30 cellular contexts compared by ENCODE assay signal in genomic region chr1:116741781-116742565, GRCh38. TPM values are rescaled to one million over a fixed set of nuclear protein-coding genes. Genes with fewer than 3 reads are reported as not detected.
DNase-seq lines count a peak whose midpoint lies in the region; ATAC-seq and TF ChIP-seq lines count a peak whose summit lies in the region.
"Had no signal": no experiment of that assay in that cellular context is flagged by ENCODE, and none has a peak within 500 bp of the region (broad histone marks: within the 10 kb centered on the region; RNA-seq: fewer than 3 reads in every experiment).

No MANE protein-coding gene starts in this region.

- no peak overlapping the region for H4K8ac ChIP-seq in neuronal stem cell (ENCODE audit: low read depth, low read length)

- H3K27ac ChIP-seq in DND-41 (ENCODE audit: low read length) = peak overlapping the region; percentile 25; the same call in 1 of the 2 replicates
- H3K27ac ChIP-seq in neuronal stem cell (replicated peaks; ENCODE audit: low read length) = no peak overlapping the region
- no peak overlapping the region for H3K27ac ChIP-seq in caudate nucleus (ENCODE audit: low read depth, low read length)
- H3K27ac ChIP-seq: KMS-11, PC-9, SJCRH30 had no signal

- H3K9me3 ChIP-seq in DND-41 (ENCODE audit: insufficient read depth, low read length, severe bottlenecking) (peaks cover 51% of the 10 kb centered on the region), T-helper 17 cell (ENCODE audit: control insufficient read depth, low read length, poor library complexity, severe bottlenecking) (peaks cover 11% of the 10 kb centered on the region), neuronal stem cell (replicated peaks in 1 of 2; ENCODE audit: control insufficient read depth in 2 of 2, insufficient read depth in 1 of 2, low read depth in 1 of 2, low read length in 2 of 2) (peaks cover 19 to 22% of the 10 kb centered on the region in 2 donors)

- no peak overlapping the region for H2BK5ac ChIP-seq in neuronal stem cell (ENCODE audit: low read length)

- H3K18ac ChIP-seq in neuronal stem cell (ENCODE audit: low read length) = peak overlapping the region; percentile 65

- H3K36me3 Mint-ChIP-seq in activated T-cell treated with anti-CD3 and anti-CD28 coated beads, Interleukin-2, amount 50 U/mL, for 24 hours (ENCODE audit: low read depth) = peaks cover 51% of the 10 kb centered on the region
- peaks cover 43 to 55% of the 10 kb centered on the region in 2 donors for H3K36me3 Mint-ChIP-seq in activated T-cell treated with anti-CD3 and anti-CD28 coated beads, Interleukin-2, amount 50 U/mL, for 72 hours (ENCODE audit: insufficient read depth in 2 of 2)
- no peaks in the 10 kb centered on the region for H3K36me3 Mint-ChIP-seq in T-helper 17 cell (ENCODE audit: low read depth)

- H4K20me1 ChIP-seq in DND-41 (ENCODE audit: insufficient read depth, low read length) = no peaks in the 10 kb centered on the region

- no CpG with 5 or more reads among the region's 46 CpGs for WGBS in neuronal stem cell (ENCODE audit: extremely low coverage in 2 of 2, insufficient read length in 2 of 2, insufficient replicate concordance in 1 of 2), 2 donors

- DNase-seq in activated T-cell treated with anti-CD3 and anti-CD28 coated beads, Interleukin-2, amount 50 U/mL, for 24 hours = no peak
- DNase-seq in activated T-cell treated with anti-CD3 and anti-CD28 coated beads, Interleukin-2, amount 50 U/mL, for 72 hours = no peak
- DNase-seq in DND-41 = no peak
- no peak for DNase-seq in T-helper 17 cell
- DNase-seq in neuronal stem cell (ENCODE audit: low spot score) = no peak
- no peak for DNase-seq in caudate nucleus (lab: John Stamatoyannopoulos, UW)
- DNase-seq in germinal center (ENCODE audit: low spot score) = no peak
- DNase-seq: C1 segment of cervical spinal cord, COR-L47, EL, GDM1, GOT3, HCEC 1CT, IMR-90, MM.1S, NCI-H1048, NCI-H1417 treated with DMSO at 0.1 percent for 48 hours, NCI-H1694 treated with DMSO at 0.1 percent for 48 hours, NCI-H2081, NCI-H2227 treated with DMSO at 0.1 percent for 48 hours, NCI-H526 treated with DMSO at 0.1 percent for 48 hours, PC-9, SJCRH30 had no signal

- peak overlapping the region; percentile 19 for H2BK12ac ChIP-seq in neuronal stem cell (ENCODE audit: low read length)

- H2BK120ac ChIP-seq in neuronal stem cell (ENCODE audit: low read depth, low read length) = peak overlapping the region; percentile 14

- H3K36me3 ChIP-seq in DND-41 (ENCODE audit: insufficient read depth, low read length) (peaks cover 10% of the 10 kb centered on the region; the same call in 1 of the 2 replicates), neuronal stem cell (replicated peaks in 1 of 2; ENCODE audit: control insufficient read depth in 2 of 2, insufficient read depth in 2 of 2, low read length in 2 of 2) (no peaks in the 10 kb centered on the region)
- H3K36me3 ChIP-seq: SJCRH30 had no signal

- ATAC-seq in activated T-cell treated with anti-CD3 and anti-CD28 coated beads, Interleukin-2, amount 50 U/mL, for 72 hours (replicated peaks in 1 of 2) = no peak
- ATAC-seq in DND-41 (ENCODE audit: insufficient read depth, low read depth) (no peak), T-helper 17 cell (no peak)
- ATAC-seq: GM12878, Right ventricle myocardium inferior had no signal

- no peak overlapping the region for H3K4ac ChIP-seq in neuronal stem cell (ENCODE audit: low read length)

- H3K27me3 Mint-ChIP-seq in activated T-cell treated with anti-CD3 and anti-CD28 coated beads, Interleukin-2, amount 50 U/mL, for 24 hours = no peaks in the 10 kb centered on the region
- H3K27me3 Mint-ChIP-seq in activated T-cell treated with anti-CD3 and anti-CD28 coated beads, Interleukin-2, amount 50 U/mL, for 72 hours (ENCODE audit: low read depth) = no peaks in the 10 kb centered on the region
- H3K27me3 Mint-ChIP-seq in T-helper 17 cell = no peaks in the 10 kb centered on the region
- H3K27me3 Mint-ChIP-seq: CD4-positive, alpha-beta memory T cell had no signal

- peak overlapping the region in 1 of 2 experiments; percentile 12; a peak in 2 of 4 replicates for H3K4me3 ChIP-seq in DND-41 (ENCODE audit: low read depth in 1 of 2, low read length in 2 of 2)
- H3K4me3 ChIP-seq in neuronal stem cell (ENCODE audit: low read length in 2 of 2) = peak overlapping the region in 1 of 2 donors; percentile 52
- H3K4me3 ChIP-seq: GM12878, PC-9, SJCRH30 had no signal

- no peaks in the 10 kb centered on the region for H3K79me1 ChIP-seq in neuronal stem cell (ENCODE audit: low read depth, low read length)

- H3K79me2 ChIP-seq in DND-41 (ENCODE audit: insufficient read depth, low read length) = no peaks in the 10 kb centered on the region

- H2AK5ac ChIP-seq in neuronal stem cell (ENCODE audit: low read depth, low read length) = peak overlapping the region; percentile 15

- peak overlapping the region; percentile 20 for H4K91ac ChIP-seq in neuronal stem cell (ENCODE audit: low read depth, low read length, poor library complexity)

- H3K4me3 Mint-ChIP-seq in activated T-cell treated with anti-CD3 and anti-CD28 coated beads, Interleukin-2, amount 50 U/mL, for 24 hours = no peak overlapping the region
- H3K4me3 Mint-ChIP-seq in activated T-cell treated with anti-CD3 and anti-CD28 coated beads, Interleukin-2, amount 50 U/mL, for 72 hours = no peak overlapping the region
- H3K4me3 Mint-ChIP-seq in T-helper 17 cell = no peak overlapping the region

- H3K4me2 ChIP-seq in DND-41 (ENCODE audit: insufficient read depth, low read length) (no peak overlapping the region), neuronal stem cell (ENCODE audit: insufficient read depth, low read length, poor library complexity, severe bottlenecking) (no peak overlapping the region)
- H3K4me2 ChIP-seq: KMS-11, PC-9 had no signal

- peak overlapping the region; percentile 49 for H3K23ac ChIP-seq in neuronal stem cell (ENCODE audit: low read depth, low read length, poor library complexity)

- H3K4me1 Mint-ChIP-seq in activated T-cell treated with anti-CD3 and anti-CD28 coated beads, Interleukin-2, amount 50 U/mL, for 24 hours (ENCODE audit: low read depth) = peaks cover 46% of the 10 kb centered on the region
- H3K4me1 Mint-ChIP-seq in activated T-cell treated with anti-CD3 and anti-CD28 coated beads, Interleukin-2, amount 50 U/mL, for 72 hours (ENCODE audit: low read depth) = peaks cover 45% of the 10 kb centered on the region
- peaks cover 35% of the 10 kb centered on the region for H3K4me1 Mint-ChIP-seq in T-helper 17 cell

- no peak overlapping the region for H2AFZ ChIP-seq in DND-41 (ENCODE audit: low read depth, low read length)
- no peak overlapping the region for H2AFZ ChIP-seq in neuronal stem cell (ENCODE audit: low read length)
- H2AFZ ChIP-seq: PC-9 had no signal

- peaks cover 50% of the 10 kb centered on the region for H3K9me3 Mint-ChIP-seq in activated T-cell treated with anti-CD3 and anti-CD28 coated beads, Interleukin-2, amount 50 U/mL, for 24 hours
- H3K9me3 Mint-ChIP-seq in activated T-cell treated with anti-CD3 and anti-CD28 coated beads, Interleukin-2, amount 50 U/mL, for 72 hours = peaks cover 24 to 39% of the 10 kb centered on the region in 2 donors

- H3K9ac ChIP-seq in DND-41 (ENCODE audit: low read depth, low read length) = no peak overlapping the region
- no peak overlapping the region for H3K9ac ChIP-seq in neuronal stem cell (ENCODE audit: low read depth, low read length, poor library complexity)
- H3K9ac ChIP-seq: KMS-11 had no signal

- peak overlapping the region; percentile 25 for H3K14ac ChIP-seq in neuronal stem cell (ENCODE audit: low read length)

- TF ChIP-seq CTCF in DND-41 (IDR thresholded peaks at IDR 0.05; ENCODE audit: borderline replicate concordance, extremely low read depth, low read length, poor library complexity, severe bottlenecking) = no peak

- H3K27ac Mint-ChIP-seq in activated T-cell treated with anti-CD3 and anti-CD28 coated beads, Interleukin-2, amount 50 U/mL, for 24 hours = peak overlapping the region; percentile 100
- no peak overlapping the region for H3K27ac Mint-ChIP-seq in activated T-cell treated with anti-CD3 and anti-CD28 coated beads, Interleukin-2, amount 50 U/mL, for 72 hours
- H3K27ac Mint-ChIP-seq in T-helper 17 cell = peak overlapping the region; percentile 57

- H3K27me3 ChIP-seq in DND-41 (ENCODE audit: insufficient read depth, low read length, poor library complexity) (no peaks in the 10 kb centered on the region), neuronal stem cell (ENCODE audit: control insufficient read depth in 3 of 3, insufficient read depth in 3 of 3, low read depth in 1 of 3, low read length in 3 of 3) (peaks cover 0 to under 1% (median 0%) of the 10 kb centered on the region in 3 experiments)
- H3K27me3 ChIP-seq: SJCRH30 had no signal

- H3K4me1 ChIP-seq in DND-41 (ENCODE audit: insufficient read depth, low read length) = peaks cover 32% of the 10 kb centered on the region
- H3K4me1 ChIP-seq in neuronal stem cell (ENCODE audit: control insufficient read depth in 2 of 2, insufficient read depth in 1 of 2, low read depth in 1 of 2, low read length in 2 of 2) = peaks cover 0 to 2% of the 10 kb centered on the region in 2 donors
- H3K4me1 ChIP-seq: SJCRH30 had no signal

- no peak overlapping the region for H2BK15ac ChIP-seq in neuronal stem cell (ENCODE audit: low read length)

RNA-seq across cellular contexts. Expression of gene CD2, which starts 12.3 kb away (rescaled TPM):
- total RNA-seq in activated T-cell treated with anti-CD3 and anti-CD28 coated beads, Interleukin-2, amount 50 U/mL, for 72 hours = 100 to 1,000 TPM; 232 to 298 TPM
- 100 to 1,000 TPM; 152 to 172 TPM for total RNA-seq in T-helper 17 cell
- not detected for polyA plus RNA-seq in neuronal stem cell (2013, experiment 1 of 2)
- not detected for polyA plus RNA-seq in neuronal stem cell (2013, experiment 2 of 2)
- total RNA-seq: A673, IMR-90, NCI-H460, PC-9, RPMI7951, SJCRH30 had no signal
- polyA plus RNA-seq: IMR-90 had no signal
